17 cellular contexts compared by ENCODE assay signal in the genomic region with DNA sequence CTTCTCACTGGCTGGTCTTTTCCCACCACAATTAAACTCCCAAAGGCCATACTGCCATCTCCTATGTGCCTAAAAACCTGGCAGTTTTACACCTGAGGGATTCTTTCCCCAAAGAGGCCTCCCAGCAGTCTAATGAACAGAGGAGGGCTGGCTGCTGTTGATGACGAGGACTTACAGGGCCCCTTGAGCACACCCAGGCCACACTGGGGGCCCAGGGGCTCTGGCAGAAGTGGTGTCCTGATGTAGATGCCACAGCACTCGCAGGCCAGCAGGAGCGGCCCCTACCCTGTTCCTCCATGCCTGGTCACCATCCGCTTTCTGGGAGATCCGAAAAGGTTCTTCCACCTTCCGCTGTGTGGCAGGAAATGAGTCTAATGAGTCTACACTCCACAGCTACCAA.
"Had no signal": no experiment of that assay in that cellular context is flagged by ENCODE, and none has a peak within 500 bp of the region (broad histone marks: within the 10 kb centered on the region; RNA-seq: fewer than 3 reads in every experiment).

No MANE protein-coding gene starts in this region.

- H3K27ac ChIP-seq: coronary artery, ovary, thoracic aorta had no signal

- H3K9me3 ChIP-seq: ovary, right lobe of liver, thoracic aorta had no signal

- H3K27me3 Mint-ChIP-seq: activated naive CD8-positive, alpha-beta T cell had no signal

- H3K27ac Mint-ChIP-seq: activated CD4-positive, alpha-beta T cell treated with anti-CD3 and anti-CD28 coated beads, Interleukin-2, amount 10 ng/mL, durations not matched to agents 7 days and 5 days; activated naive CD8-positive, alpha-beta T cell; stimulated activated naive CD8-positive, alpha-beta T cell treated with anti-CD3 and anti-CD28 coated beads, Interleukin-15, amount 100 ng/mL, for 72 hours had no signal

- DNase-seq: activated CD4-positive, alpha-beta T cell treated with anti-CD3 and anti-CD28 coated beads, Interleukin-2, amount 10 ng/mL, durations not matched to agents 7 days and 5 days; activated CD4-positive, CD25-positive, alpha-beta regulatory T cell; activated gamma-delta T cell treated with Interleukin-2 at 50 U/mL for 16 hours; amniotic stem cell; central memory CD4-positive, alpha-beta T cell; effector CD4-positive, alpha-beta T cell; foreskin fibroblast; hypothalamus had no signal

- H3K9me3 Mint-ChIP-seq: activated T-cell treated with anti-CD3 and anti-CD28 coated beads, Interleukin-2, amount 50 U/mL, for 4 hours; stimulated activated naive CD8-positive, alpha-beta T cell treated with anti-CD3 and anti-CD28 coated beads, Interleukin-15, amount 100 ng/mL, for 72 hours had no signal

- H3K36me3 Mint-ChIP-seq: activated naive CD8-positive, alpha-beta T cell had no signal

- H3K4me3 ChIP-seq: coronary artery, ovary, smooth muscle cell, thoracic aorta had no signal

- H3K4me3 Mint-ChIP-seq: activated CD4-positive, alpha-beta T cell treated with anti-CD3 and anti-CD28 coated beads, Interleukin-2, amount 10 ng/mL, durations not matched to agents 7 days and 5 days; activated naive CD8-positive, alpha-beta T cell; activated T-cell treated with anti-CD3 and anti-CD28 coated beads, Interleukin-2, amount 50 U/mL, for 4 hours; stimulated activated naive CD8-positive, alpha-beta T cell treated with anti-CD3 and anti-CD28 coated beads, Interleukin-15, amount 100 ng/mL, for 72 hours had no signal

- H3K36me3 ChIP-seq: ovary had no signal

- FAIRE-seq: TTC549 had no signal

- ATAC-seq: activated T-cell treated with anti-CD3 and anti-CD28 coated beads, Interleukin-2, amount 50 U/mL, for 4 hours; stimulated activated naive CD8-positive, alpha-beta T cell treated with anti-CD3 and anti-CD28 coated beads, Interleukin-15, amount 100 ng/mL, for 72 hours had no signal

- H3K4me2 ChIP-seq: smooth muscle cell had no signal

- H3K27me3 ChIP-seq: ovary, right lobe of liver had no signal
